Comparison of ENCODE assay signal across 18 cellular contexts in genomic region chr6:134619077-134619476, GRCh38.
DNase-seq lines count a peak whose midpoint lies in the region; ATAC-seq and TF ChIP-seq lines count a peak whose summit lies in the region.
"Had no signal": no experiment of that assay in that cellular context is flagged by ENCODE, and none has a peak within 500 bp of the region (broad histone marks: within the 10 kb centered on the region; RNA-seq: fewer than 3 reads in every experiment).

No MANE protein-coding gene starts in this region.

- H3K27ac ChIP-seq in adrenal gland = no peak overlapping the region
- no peak overlapping the region for H3K27ac ChIP-seq in aorta (ENCODE audit: low read depth in 1 of 2, low read length in 2 of 2)
- H3K27ac ChIP-seq: ovary, thyroid gland had no signal

- H3K36me3 ChIP-seq in adrenal gland (replicated peaks in 1 of 2) (no peaks in the 10 kb centered on the region), aorta (ENCODE audit: control insufficient read depth in 1 of 2, insufficient read depth in 2 of 2, low read length in 1 of 2) (no peaks in the 10 kb centered on the region)
- H3K36me3 ChIP-seq: ovary, thyroid gland had no signal

- no peak for TF ChIP-seq POLR2A in adrenal gland (IDR thresholded peaks at IDR 0.05)

- H3K9me3 ChIP-seq in adrenal gland (replicated peaks in 1 of 3) = no peaks in the 10 kb centered on the region
- no peaks in the 10 kb centered on the region for H3K9me3 ChIP-seq in aorta (ENCODE audit: control insufficient read depth, low read length)
- H3K9me3 ChIP-seq: ovary, thyroid gland had no signal

- no peaks in the 10 kb centered on the region for H3K9me3 Mint-ChIP-seq in activated B cell treated with CpG ODN at 0.5 μM for 24 hours

- TF ChIP-seq CTCF in activated B cell treated with CpG ODN at 0.5 μM for 24 hours (IDR thresholded peaks at IDR 0.05) (no peak), adrenal gland (IDR thresholded peaks at IDR 0.05) (no peak)

- H3K4me3 ChIP-seq in adrenal gland = no peak overlapping the region
- H3K4me3 ChIP-seq in aorta (ENCODE audit: low read length in 2 of 2) = no peak overlapping the region
- H3K4me3 ChIP-seq: ovary, thyroid gland had no signal

- H3K27ac Mint-ChIP-seq in activated B cell treated with CpG ODN at 0.5 μM for 24 hours = no peak overlapping the region

- POLR2A ChIA-PET in activated B cell treated with CpG ODN at 0.5 μM for 24 hours (lab: Charles Lee) = no interaction called here

- peaks cover 3% of the 10 kb centered on the region for H3K27me3 Mint-ChIP-seq in activated B cell treated with CpG ODN at 0.5 μM for 24 hours

- ATAC-seq in GM18502 (IDR thresholded peaks at IDR 0.05; ENCODE audit: poor library complexity, unreplicated experiment) = peak; percentile 74
- ATAC-seq in GM21390 (IDR thresholded peaks at IDR 0.05; ENCODE audit: unreplicated experiment) = peak; percentile 78
- peak; percentile 74 for ATAC-seq in HG03520 (IDR thresholded peaks at IDR 0.05; ENCODE audit: unreplicated experiment)
- peak; percentile 66 for ATAC-seq in activated B cell treated with CpG ODN at 0.5 μM for 24 hours (ENCODE audit: low read depth)
- no peak for ATAC-seq in GM21526 (IDR thresholded peaks at IDR 0.05; ENCODE audit: low FRiP score, unreplicated experiment)
- ATAC-seq in aorta (ENCODE audit: low FRiP score) = no peak
- ATAC-seq: HepG2 had no signal

- no peak for DNase-seq in activated B cell treated with CpG ODN at 0.5 μM for 24 hours
- DNase-seq in stimulated activated CD4-positive, alpha-beta T cell treated with anti-CD3 and anti-CD28 coated beads, Interleukin-12 subunit alpha, Interleukin-12 subunit beta, amount 100 ng/mL, for 4 hours = no peak
- no peak for DNase-seq in adrenal gland
- no peak for DNase-seq in aorta
- DNase-seq: activated naive CD4-positive, alpha-beta T cell treated with Interleukin-2 at 50 U/mL for 16 hours; COR-L47; GF-D8; H7; islet precursor cell; NCI-H146; NCI-H526; ovary had no signal

- H3K36me3 Mint-ChIP-seq in activated B cell treated with CpG ODN at 0.5 μM for 24 hours (ENCODE audit: low read depth) = no peaks in the 10 kb centered on the region

- H3K27me3 ChIP-seq in adrenal gland = no peaks in the 10 kb centered on the region
- H3K27me3 ChIP-seq in aorta (ENCODE audit: control insufficient read depth in 1 of 2, insufficient read depth in 2 of 2, low read length in 1 of 2) = no peaks in the 10 kb centered on the region
- H3K27me3 ChIP-seq: ovary, thyroid gland had no signal

- H3K4me1 Mint-ChIP-seq in activated B cell treated with CpG ODN at 0.5 μM for 24 hours = peaks cover 2% of the 10 kb centered on the region

- intact Hi-C loops in activated B cell treated with CpG ODN at 0.5 μM for 24 hours (cut with micrococcal nuclease) (no loop called here), adrenal gland (cut with DNase I) (no loop called here), aorta (cut with DNase I) (no loop called here)

- CTCF ChIA-PET in activated B cell treated with CpG ODN at 0.5 μM for 24 hours (lab: Charles Lee) = no interaction called here

- 85 to 94% (median 92%) methylated on average over 5 of the region's 5 CpGs for WGBS in adrenal gland, 4 donors
- 94 to 98% methylated on average over 5 of the region's 5 CpGs for whole genome bisulfite sequencing in aorta, 2 donors

- no peak overlapping the region for H3K4me3 Mint-ChIP-seq in activated B cell treated with CpG ODN at 0.5 μM for 24 hours

- H3K4me1 ChIP-seq in adrenal gland (replicated peaks in 1 of 2) (no peaks in the 10 kb centered on the region), aorta (ENCODE audit: control insufficient read depth in 1 of 2, insufficient read depth in 2 of 2, low read length in 2 of 2) (no peaks in the 10 kb centered on the region)

Comparison
In these comparisons a context has a peak if more than half of its experiments do, and no peak if none do; other contexts are left out.
1. ATAC-seq: peak in GM18502 (single experiment), GM21390 (single experiment), HG03520 (single experiment) and activated B cell treated with CpG ODN at 0.5 μM for 24 hours (single experiment); none in GM21526 (single experiment) and aorta (single experiment).